In genomic region chr12:53561590-53561953, GRCh38 we compare ENCODE assay signal across 9 cellular contexts. TPM values are rescaled to one million over a fixed set of nuclear protein-coding genes. Genes with fewer than 3 reads are reported as not detected.
DNase-seq lines count a peak whose midpoint lies in the region; ATAC-seq and TF ChIP-seq lines count a peak whose summit lies in the region.
"Had no signal": no experiment of that assay in that cellular context is flagged by ENCODE, and none has a peak within 500 bp of the region (broad histone marks: within the 10 kb centered on the region; RNA-seq: fewer than 3 reads in every experiment).

No MANE protein-coding gene starts in this region.

- H3K36me3 ChIP-seq in skeletal muscle satellite cell (ENCODE audit: insufficient read depth, low read length) = no peaks in the 10 kb centered on the region
- no peaks in the 10 kb centered on the region for H3K36me3 ChIP-seq in endodermal cell (ENCODE audit: control insufficient read depth, insufficient read depth, low read length)

- H3K36me3 Mint-ChIP-seq in endothelial cell (ENCODE audit: low read depth, unreplicated experiment) (no peaks in the 10 kb centered on the region), T-helper 17 cell (ENCODE audit: low read depth) (no peaks in the 10 kb centered on the region), endodermal cell (ENCODE audit: low read depth) (no peaks in the 10 kb centered on the region)

- DNase-seq in DMS153 (lab: John Stamatoyannopoulos, UW) (peak; percentile 41), DMS153 treated with DMSO at 0.1 percent for 48 hours (lab: John Stamatoyannopoulos, UW; ENCODE audit: unreplicated experiment) (no peak), RKO (ENCODE audit: low spot score) (peak; percentile 91), epithelial cell of prostate (ENCODE audit: low read depth, low spot score) (peak; percentile 63), endothelial cell (ENCODE audit: low spot score) (no peak), T-helper 17 cell (no peak), endodermal cell (no peak)
- DNase-seq: stimulated activated naive CD4-positive, alpha-beta T cell treated with Interleukin-2 at 50 U/mL for 16 hours had no signal

- H3K27me3 ChIP-seq in skeletal muscle satellite cell (ENCODE audit: control insufficient read depth, insufficient read depth, low read length) = no peaks in the 10 kb centered on the region
- H3K27me3 ChIP-seq in endodermal cell (ENCODE audit: control insufficient read depth, insufficient read depth, low read length, poor library complexity, severe bottlenecking) = no peaks in the 10 kb centered on the region

- H3K9me3 Mint-ChIP-seq in endothelial cell (ENCODE audit: unreplicated experiment) (no peaks in the 10 kb centered on the region), endodermal cell (no peaks in the 10 kb centered on the region)

- H3K27ac Mint-ChIP-seq in endothelial cell (ENCODE audit: unreplicated experiment) (no peak overlapping the region), T-helper 17 cell (no peak overlapping the region), endodermal cell (no peak overlapping the region)

- peak overlapping the region; percentile 82 for H3K9ac ChIP-seq in skeletal muscle satellite cell (ENCODE audit: low read depth, low read length)
- no peak overlapping the region for H3K9ac ChIP-seq in endodermal cell (ENCODE audit: extremely low read depth, low read length, poor library complexity, severe bottlenecking)

- H3K27ac ChIP-seq in epithelial cell of prostate (peak overlapping the region; percentile 90), endodermal cell (ENCODE audit: low read depth, low read length) (no peak overlapping the region)

- no CpG with 5 or more reads among the region's 1 CpG for WGBS in endodermal cell (ENCODE audit: insufficient coverage in 1 of 2, insufficient read length in 1 of 2), 2 experiments

- H3K27me3 Mint-ChIP-seq in endothelial cell (ENCODE audit: unreplicated experiment) (peaks cover 2% of the 10 kb centered on the region), T-helper 17 cell (no peaks in the 10 kb centered on the region), endodermal cell (ENCODE audit: insufficient read depth) (no peaks in the 10 kb centered on the region)

- TF ChIP-seq CTCF in endothelial cell (IDR thresholded peaks at IDR 0.05; ENCODE audit: unreplicated experiment) (no peak), endodermal cell (conservative IDR thresholded peaks at IDR 0.05) (no peak)

- H3K4me2 ChIP-seq in skeletal muscle satellite cell (ENCODE audit: low read length) = peak overlapping the region; percentile 80

- no peak for ATAC-seq in T-helper 17 cell

- H3K9me3 ChIP-seq in skeletal muscle satellite cell (replicated peaks; ENCODE audit: low read length) (no peaks in the 10 kb centered on the region), T-helper 17 cell (ENCODE audit: control insufficient read depth, low read length, poor library complexity, severe bottlenecking) (no peaks in the 10 kb centered on the region), endodermal cell (ENCODE audit: control insufficient read depth, low read length) (no peaks in the 10 kb centered on the region)

- H3K4me3 Mint-ChIP-seq in endothelial cell (ENCODE audit: unreplicated experiment) (no peak overlapping the region), T-helper 17 cell (no peak overlapping the region), endodermal cell (no peak overlapping the region)

- H3K4me3 ChIP-seq in skeletal muscle satellite cell (ENCODE audit: low read length) (peak overlapping the region; percentile 49), endodermal cell (ENCODE audit: low read length) (no peak overlapping the region)

- H3K4me1 Mint-ChIP-seq in endothelial cell (ENCODE audit: unreplicated experiment) (peaks cover 4% of the 10 kb centered on the region), T-helper 17 cell (peaks cover 23% of the 10 kb centered on the region), endodermal cell (no peaks in the 10 kb centered on the region)

- H3K4me1 ChIP-seq in skeletal muscle satellite cell (ENCODE audit: control insufficient read depth, insufficient read depth, low read length) = peaks cover 42% of the 10 kb centered on the region
- no peaks in the 10 kb centered on the region for H3K4me1 ChIP-seq in endodermal cell (ENCODE audit: control insufficient read depth, insufficient read depth, low read length)

RNA-seq across cellular contexts. Expression of gene NPFF, which starts 54.3 kb away (rescaled TPM):
- not detected in 2 replicates for total RNA-seq in skeletal muscle satellite cell (2012; rRNA removed)
- not detected for total RNA-seq in endothelial cell (ENCODE audit: unreplicated experiment)
- total RNA-seq in T-helper 17 cell = not detected
- total RNA-seq in endodermal cell = not detected
- polyA plus RNA-seq in endodermal cell (2013, experiment 1 of 2) = 0.85 TPM
- polyA plus RNA-seq in endodermal cell (2013, experiment 2 of 2) = not detected

Comparison
In these comparisons a context has a peak if more than half of its experiments do, and no peak if none do; other contexts are left out.
1. DNase-seq: peak in DMS153 (single experiment), RKO (single experiment) and epithelial cell of prostate (single experiment); none in DMS153 treated with DMSO at 0.1 percent for 48 hours (single experiment), endothelial cell (single experiment), T-helper 17 cell (0 of 3) and endodermal cell (single experiment).